In genomic region chr2:238308177-238308576, GRCh38 we compare ENCODE assay signal across 1 cellular context.
TF ChIP-seq lines count a peak whose summit lies in the region.

No MANE protein-coding gene starts in this region.

TF ChIP-seq in GM12878, 131 proteins besides CTCF, POLR2A, EP300 and RAD21:
- TF ChIP-seq SRF (IDR thresholded peaks at IDR 0.05; ENCODE audit: low read depth in 2 of 2, low read length in 2 of 2) (no peak), SMAD1 (IDR thresholded peaks at IDR 0.05; ENCODE audit: low read depth, partially characterized antibody) (no peak), RELA (IDR thresholded peaks at IDR 0.05; ENCODE audit: borderline replicate concordance, partially characterized antibody) (no peak), ZBTB40 (IDR thresholded peaks at IDR 0.05; ENCODE audit: borderline replicate concordance) (no peak), TAF1 (IDR thresholded peaks at IDR 0.05; ENCODE audit: borderline replicate concordance, low read depth, low read length) (no peak), ASH2L (IDR thresholded peaks at IDR 0.05; ENCODE audit: borderline replicate concordance, low read depth) (no peak), SIX5 (IDR thresholded peaks at IDR 0.05; ENCODE audit: low read depth, low read length, severe bottlenecking) (no peak), RAD51 (IDR thresholded peaks at IDR 0.05) (no peak), KDM1A (IDR thresholded peaks at IDR 0.05; ENCODE audit: borderline replicate concordance) (no peak), TBL1XR1 (IDR thresholded peaks at IDR 0.05; ENCODE audit: low read depth, low read length) (no peak), ZNF622 (IDR thresholded peaks at IDR 0.05) (no peak), TARDBP (IDR thresholded peaks at IDR 0.05; ENCODE audit: borderline replicate concordance) (no peak), LARP7 (IDR thresholded peaks at IDR 0.05) (no peak), RCOR1 (conservative IDR thresholded peaks at IDR 0.05; ENCODE audit: low read depth, low read length) (no peak)
TF ChIP-seq in GM12878: peak in this region for 0.
